Comparison of ENCODE assay signal across 22 cellular contexts in genomic region chrX:34528081-34528480, GRCh38.
DNase-seq lines count a peak whose midpoint lies in the region; ATAC-seq, FAIRE-seq and TF ChIP-seq lines count a peak whose summit lies in the region.
"Had no signal": no experiment of that assay in that cellular context is flagged by ENCODE, and none has a peak within 500 bp of the region (broad histone marks: within the 10 kb centered on the region; RNA-seq: fewer than 3 reads in every experiment).

No MANE protein-coding gene starts in this region.

- H3K27me3 ChIP-seq in bronchial epithelial cell (ENCODE audit: control insufficient read depth, insufficient read depth, low read length), result no peaks in the 10 kb centered on the region
- H3K27me3 ChIP-seq: SJCRH30 had no signal

- ATAC-seq in HG03354 (IDR thresholded peaks at IDR 0.05; ENCODE audit: poor library complexity, severe bottlenecking, unreplicated experiment), result no peak
- ATAC-seq: GM12878, GM23338 had no signal

- in situ Hi-C loops in GM13977 (cut with MboI; ENCODE audit: low pct_unique_long_range_greater_than_20kb, low sequenced_read_pairs, unreplicated experiment), result no loop called here

- TF ChIP-seq CTCF in bronchial epithelial cell (IDR thresholded peaks at IDR 0.05; ENCODE audit: insufficient read depth, low read length, severe bottlenecking) (no peak), fibroblast of mammary gland (conservative IDR thresholded peaks at IDR 0.05; ENCODE audit: control insufficient read depth, insufficient read depth, low read depth, low read length) (no peak), GM13977 (IDR thresholded peaks at IDR 0.05; ENCODE audit: extremely low read depth, insufficient read depth, missing control alignments) (no peak)

- H3K4me3 ChIP-seq in bronchial epithelial cell (ENCODE audit: low read depth, low read length), result no peak overlapping the region
- H3K4me3 ChIP-seq in fibroblast of mammary gland (ENCODE audit: control insufficient read depth, low read depth, low read length), result no peak overlapping the region
- H3K4me3 ChIP-seq: GM12878, GM23338, SJCRH30 had no signal

- DNase-seq in A172 (ENCODE audit: low spot score), result peak; percentile 6
- peak; percentile 2 for DNase-seq in HS-5 (ENCODE audit: low read depth)
- DNase-seq in bronchial epithelial cell (ENCODE audit: low read depth), result peak; percentile 66
- DNase-seq in fibroblast of mammary gland (ENCODE audit: low read depth), result peak; percentile 1
- no peak for DNase-seq in NCI-H2081 (lab: John Stamatoyannopoulos, UW)
- no peak for DNase-seq in medulla oblongata (ENCODE audit: extremely low spot score)
- no peak for DNase-seq in GM13977 (ENCODE audit: low spot score)
- DNase-seq: DND-41; HCEC 1CT; Kasumi-1; NCI-H1092 treated with DMSO at 0.1 percent for 48 hours; NCI-H146; NCI-H2029; NCI-H226; NCI-H524; NCI-H774; NK-92 treated with Interleukin-12 subunit alpha and Interleukin-12 subunit beta, amount 100 ng/mL, for 24 hours; SJCRH30 had no signal

- no peaks in the 10 kb centered on the region for H3K36me3 ChIP-seq in bronchial epithelial cell (ENCODE audit: control insufficient read depth, insufficient read depth, low read length)
- H3K36me3 ChIP-seq: SJCRH30 had no signal

- FAIRE-seq in bronchial epithelial cell (lab: Jason Lieb, UNC), result no peak
- FAIRE-seq: A204.1, GM12878 had no signal

Comparison
In these comparisons a context has a peak if more than half of its experiments do, and no peak if none do; other contexts are left out.
1. DNase-seq: peak in A172 (single experiment), HS-5 (single experiment), bronchial epithelial cell (single experiment) and fibroblast of mammary gland (single experiment); none in NCI-H2081 (0 of 2), medulla oblongata (single experiment) and GM13977 (single experiment).